In the genomic region with DNA sequence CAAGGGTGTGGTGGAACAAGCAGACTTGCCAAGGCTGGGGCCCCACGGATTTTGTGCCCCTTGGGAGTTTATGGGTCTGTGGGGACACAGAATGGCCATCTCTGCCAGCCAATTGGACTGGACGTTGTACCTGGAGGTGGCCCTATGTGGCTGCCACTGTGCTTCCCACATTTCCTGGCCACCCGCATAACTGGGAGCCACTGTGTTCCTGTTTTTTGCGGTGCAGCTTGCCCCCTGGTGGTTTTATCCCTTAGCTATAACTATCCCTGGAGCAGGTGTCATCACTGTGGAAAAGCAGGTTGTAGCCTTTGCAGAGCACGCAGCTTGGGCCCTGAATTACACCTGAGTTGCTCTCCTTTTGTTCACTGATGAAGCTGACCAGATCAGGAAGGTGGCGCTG, we compare ENCODE assay signal across 16 cellular contexts.
A peak's percentile ranks its signal among the peaks of the same experiment; 100 is the strongest.
DNase-seq lines count a peak whose midpoint lies in the region; ATAC-seq, FAIRE-seq and TF ChIP-seq lines count a peak whose summit lies in the region.
"Had no signal": no experiment of that assay in that cellular context is flagged by ENCODE, and none has a peak within 500 bp of the region (broad histone marks: within the 10 kb centered on the region; RNA-seq: fewer than 3 reads in every experiment).

No MANE protein-coding gene starts in this region.

- CTCF ChIA-PET in PC-9 (lab: Charles Lee) = interaction anchor here (1.6 kb wide), 1 partner anchor 68 kb away, joined by 10 read pairs; no protein-coding TSS in a partner anchor

- no peak overlapping the region for H3K4ac ChIP-seq in H9 (ENCODE audit: low read depth, low read length)

- no peaks in the 10 kb centered on the region for H3K9me3 Mint-ChIP-seq in H9
- H3K9me3 Mint-ChIP-seq: CD4-positive, CD25-positive, alpha-beta regulatory T cell had no signal

- no peaks in the 10 kb centered on the region for H3K27me3 ChIP-seq in H9 (ENCODE audit: insufficient read depth, low read length)
- H3K27me3 ChIP-seq in PC-9 (ENCODE audit: insufficient read depth, low read depth) = no peaks in the 10 kb centered on the region
- H3K27me3 ChIP-seq in keratinocyte (ENCODE audit: control insufficient read depth, extremely low read depth, insufficient read depth, low read length) = no peaks in the 10 kb centered on the region
- H3K27me3 ChIP-seq in transverse colon = no peaks in the 10 kb centered on the region

- ATAC-seq in activated CD4-positive, CD25-positive, alpha-beta regulatory T cell treated with anti-CD3 and anti-CD28 coated beads, Interleukin-2, amount 50 U/mL, for 24 hours = no peak
- ATAC-seq: naive thymus-derived CD8-positive, alpha-beta T cell had no signal

- in situ Hi-C loops in transverse colon (cut with MboI; ENCODE audit: low pct_ligation_motif_present in 1 of 4, low pct_unique_long_range_greater_than_20kb in 1 of 4, low sequenced_read_pairs in 3 of 4) = no loop called here

- no peak for TF ChIP-seq POLR2A in transverse colon (IDR thresholded peaks at IDR 0.05)

- no peaks in the 10 kb centered on the region for H3K27me3 Mint-ChIP-seq in H9 (ENCODE audit: low read depth)
- H3K27me3 Mint-ChIP-seq: CD4-positive, CD25-positive, alpha-beta regulatory T cell had no signal

- H4K20me1 ChIP-seq in H9 (ENCODE audit: control insufficient read depth, insufficient read depth, insufficient read length) (no peaks in the 10 kb centered on the region), PC-9 (ENCODE audit: insufficient read depth) (no peaks in the 10 kb centered on the region), keratinocyte (ENCODE audit: control insufficient read depth, extremely low read depth, insufficient read depth, low read length) (no peaks in the 10 kb centered on the region)

- POLR2A ChIA-PET in PC-9 (lab: Charles Lee; ENCODE audit: unreplicated experiment) = no interaction called here

- dilution Hi-C loops in keratinocyte (cut with MboI; ENCODE audit: extremely low pct_ligation_motif_present, low sequenced_read_pairs) = no loop called here

- H3K4me1 ChIP-seq in H9 (ENCODE audit: insufficient read depth, low read length) (no peaks in the 10 kb centered on the region), PC-9 (replicated peaks; ENCODE audit: insufficient read depth) (no peaks in the 10 kb centered on the region), keratinocyte (ENCODE audit: control insufficient read depth, extremely low read depth, insufficient read depth, low read length) (no peaks in the 10 kb centered on the region), transverse colon (no peaks in the 10 kb centered on the region)

- no peak overlapping the region for H4K91ac ChIP-seq in H9 (ENCODE audit: insufficient read length, low read depth, low read length)

- no peak overlapping the region for H3T11ph ChIP-seq in H9 (ENCODE audit: low read length)

- no peaks in the 10 kb centered on the region for H3K9me2 ChIP-seq in PC-9 (ENCODE audit: insufficient read depth)

- H4K8ac ChIP-seq in H9 (replicated peaks; ENCODE audit: insufficient read length, low read depth, low read length) = no peak overlapping the region

- no peak overlapping the region for H4K5ac ChIP-seq in H9 (ENCODE audit: insufficient read length, low read depth, low read length)

- H3K79me2 ChIP-seq in H9 (ENCODE audit: insufficient read depth, low read length) (no peaks in the 10 kb centered on the region), PC-9 (ENCODE audit: low read depth) (no peaks in the 10 kb centered on the region), keratinocyte (ENCODE audit: control insufficient read depth, insufficient read depth, low read length) (no peaks in the 10 kb centered on the region)

- no peaks in the 10 kb centered on the region for H3K9me1 ChIP-seq in keratinocyte (ENCODE audit: control insufficient read depth, extremely low read depth, insufficient read depth, low read length)

- no peak overlapping the region for H2AFZ ChIP-seq in H9 (ENCODE audit: low read length)
- H2AFZ ChIP-seq in PC-9 = no peak overlapping the region
- H2AFZ ChIP-seq in keratinocyte (ENCODE audit: control insufficient read depth, low read length) = no peak overlapping the region

- H2BK20ac ChIP-seq in H9 (ENCODE audit: low read depth, low read length, poor library complexity, severe bottlenecking) = no peak overlapping the region

- H3K4me3 ChIP-seq in PC-9 = no peak overlapping the region
- H3K4me3 ChIP-seq in keratinocyte (ENCODE audit: control insufficient read depth in 2 of 3, extremely low read depth in 1 of 3, insufficient read depth in 2 of 3, low read depth in 1 of 3, low read length in 3 of 3) = no peak overlapping the region
- no peak overlapping the region for H3K4me3 ChIP-seq in transverse colon

- H2BK120ac ChIP-seq in H9 (ENCODE audit: low read depth, low read length, poor library complexity, severe bottlenecking) = no peak overlapping the region

- H3K9me3 ChIP-seq in H9 (ENCODE audit: control insufficient read depth, low read depth, low read length) = no peaks in the 10 kb centered on the region
- no peaks in the 10 kb centered on the region for H3K9me3 ChIP-seq in PC-9 (ENCODE audit: insufficient read depth, low read depth)
- no peaks in the 10 kb centered on the region for H3K9me3 ChIP-seq in keratinocyte (ENCODE audit: control insufficient read depth, low read depth, low read length)
- no peaks in the 10 kb centered on the region for H3K9me3 ChIP-seq in transverse colon

- no TSS peak for BruUV-seq in PC-9 (replicated peaks; lab: Mats Ljungman, UMichigan)

- WGBS in H9 (ENCODE audit: extremely low coverage, insufficient read length, low lambda C conversion rate) = no CpG with 5 or more reads among the region's 6 CpGs
- WGBS in transverse colon (ENCODE audit: low coverage in 1 of 2), 2 donors = 80% methylated on average over 5 of the region's 6 CpGs; no CpG with 5 or more reads in 1 of the 2 donors

- H3K56ac ChIP-seq in H9 (ENCODE audit: insufficient read length, low read depth, low read length) = no peak overlapping the region

- peak; percentile 52; the same call in 2 of the 3 replicates for TF ChIP-seq CTCF in H9 (conservative IDR thresholded peaks at IDR 0.05)
- peak; percentile 43 for TF ChIP-seq CTCF in PC-9 (conservative IDR thresholded peaks at IDR 0.05)
- peak in 2 of 3 experiments; percentile 46 to 47 for TF ChIP-seq CTCF in keratinocyte (optimal IDR thresholded peaks at IDR 0.05 in 1 of 3, IDR thresholded peaks at IDR 0.05 in 1 of 3, conservative IDR thresholded peaks at IDR 0.05 in 1 of 3; ENCODE audit: extremely low read depth in 1 of 3, insufficient read depth in 2 of 3, low read length in 3 of 3)
- no peak for TF ChIP-seq CTCF in transverse colon (IDR thresholded peaks at IDR 0.05)

- H3K4me2 ChIP-seq in H9 (ENCODE audit: insufficient read depth, insufficient read length, low read length) (no peak overlapping the region), PC-9 (no peak overlapping the region), keratinocyte (ENCODE audit: control insufficient read depth, extremely low read depth, insufficient read depth, low read depth, low read length) (no peak overlapping the region)

- no peak overlapping the region for H3K18ac ChIP-seq in H9 (ENCODE audit: insufficient read length, low read depth, low read length)

- H3K36me3 ChIP-seq in PC-9 (ENCODE audit: low read depth) (no peaks in the 10 kb centered on the region), keratinocyte (ENCODE audit: control insufficient read depth in 2 of 2, extremely low read depth in 1 of 2, insufficient read depth in 2 of 2, low read length in 2 of 2) (no peaks in the 10 kb centered on the region), transverse colon (no peaks in the 10 kb centered on the region)

- H3K14ac ChIP-seq in H9 (ENCODE audit: insufficient read depth, low read length) = no peak overlapping the region

- H3K27ac ChIP-seq in H9 (ENCODE audit: insufficient read length, low read depth, low read length) (no peak overlapping the region), PC-9 (no peak overlapping the region), keratinocyte (ENCODE audit: control insufficient read depth, insufficient read depth, low read length) (no peak overlapping the region), transverse colon (no peak overlapping the region)

- no peak overlapping the region for H3K23ac ChIP-seq in H9 (ENCODE audit: insufficient read length, low read depth, low read length)

- DNase-seq in COR-L47 (lab: John Stamatoyannopoulos, UW) (peak; percentile 10), H9 (peak; percentile 53), PC-9 (no peak), keratinocyte (ENCODE audit: low read depth, low spot score) (no peak), transverse colon (no peak), NCI-H2107 treated with DMSO at 0.1 percent for 48 hours (lab: John Stamatoyannopoulos, UW; ENCODE audit: unreplicated experiment) (no peak)
- DNase-seq in activated CD8-positive, alpha-beta memory T cell treated with anti-CD3 and anti-CD28 coated beads, Interleukin-2, amount 50 U/mL, for 4 hours = no peak
- DNase-seq: activated CD4-positive, CD25-positive, alpha-beta regulatory T cell treated with anti-CD3 and anti-CD28 coated beads, Interleukin-2, amount 50 U/mL, for 72 hours; activated T-cell treated with anti-CD3 and anti-CD28 coated beads, Interleukin-2, amount 50 U/mL, for 1 hour; CD4-positive, CD25-positive, alpha-beta regulatory T cell; foreskin fibroblast; GOT3; naive thymus-derived CD8-positive, alpha-beta T cell; NCI-H1436; substantia nigra had no signal

- intact Hi-C loops in PC-9 (cut with micrococcal nuclease; ENCODE audit: unreplicated experiment) (loop anchor here (10.0 kb wide), 2 partner anchors 196 to 516 kb away; no protein-coding TSS in a partner anchor), transverse colon (cut with DNase I; ENCODE audit: low total_unique reads) (no loop called here)

- H3K79me1 ChIP-seq in H9 (ENCODE audit: insufficient read depth, low read depth, low read length, poor library complexity, severe bottlenecking) = no peaks in the 10 kb centered on the region

- FAIRE-seq in keratinocyte (lab: Jason Lieb, UNC) = no peak

- no peaks in the 10 kb centered on the region for H3K23me2 ChIP-seq in H9 (ENCODE audit: insufficient read length, low read depth, low read length, poor library complexity, severe bottlenecking)

- H3K36me3 Mint-ChIP-seq in H9 (ENCODE audit: insufficient read depth in 1 of 3, low read depth in 3 of 3) = peaks cover 0 to 2% (median 0%) of the 10 kb centered on the region in 3 experiments; a peak in 1 of 7 replicates
- H3K36me3 Mint-ChIP-seq: CD4-positive, CD25-positive, alpha-beta regulatory T cell; naive thymus-derived CD8-positive, alpha-beta T cell had no signal

- H2BK5ac ChIP-seq in H9 (ENCODE audit: insufficient read length, low read length) = no peak overlapping the region

- H3K27ac Mint-ChIP-seq in H9 = no peak overlapping the region
- H3K27ac Mint-ChIP-seq: CD4-positive, CD25-positive, alpha-beta regulatory T cell; naive thymus-derived CD8-positive, alpha-beta T cell had no signal

- H2BK12ac ChIP-seq in H9 (ENCODE audit: insufficient read length, low read depth, low read length) = no peak overlapping the region

- H3K9ac ChIP-seq in H9 (ENCODE audit: extremely low read depth, insufficient read length, low read length) = no peak overlapping the region
- no peak overlapping the region for H3K9ac ChIP-seq in keratinocyte (ENCODE audit: control insufficient read depth, extremely low read depth, insufficient read depth, low read length)

- no peak for TF ChIP-seq EP300 in transverse colon (IDR thresholded peaks at IDR 0.05; ENCODE audit: low read depth)

- H3K4me1 Mint-ChIP-seq in H9 = peaks cover 0 to 2% of the 10 kb centered on the region in 2 experiments; a peak in 1 of 4 replicates
- H3K4me1 Mint-ChIP-seq: CD4-positive, CD25-positive, alpha-beta regulatory T cell; naive thymus-derived CD8-positive, alpha-beta T cell had no signal

- H3K4me3 Mint-ChIP-seq in H9 = no peak overlapping the region
- H3K4me3 Mint-ChIP-seq: CD4-positive, CD25-positive, alpha-beta regulatory T cell; naive thymus-derived CD8-positive, alpha-beta T cell had no signal

- H2AK5ac ChIP-seq in H9 (ENCODE audit: insufficient read length, low read length) = no peak overlapping the region

- no peaks in the 10 kb centered on the region for H3F3A ChIP-seq in PC-9 (ENCODE audit: insufficient read depth, low read depth)

- no peak overlapping the region for H2BK15ac ChIP-seq in H9 (ENCODE audit: low read depth, low read length)

Comparison
In these comparisons a context has a peak if more than half of its experiments do, and no peak if none do; other contexts are left out.
1. DNase-seq: peak in COR-L47 (single experiment) and H9 (single experiment); none in PC-9 (0 of 2), keratinocyte (single experiment), transverse colon (single experiment), activated CD8-positive, alpha-beta memory T cell treated with anti-CD3 and anti-CD28 coated beads, Interleukin-2, amount 50 U/mL, for 4 hours (single experiment) and NCI-H2107 treated with DMSO at 0.1 percent for 48 hours (single experiment).
2. CTCF ChIP-seq: peak in H9 (single experiment), PC-9 (single experiment) and keratinocyte (2 of 3); none in transverse colon (0 of 5).